In the genomic region with DNA sequence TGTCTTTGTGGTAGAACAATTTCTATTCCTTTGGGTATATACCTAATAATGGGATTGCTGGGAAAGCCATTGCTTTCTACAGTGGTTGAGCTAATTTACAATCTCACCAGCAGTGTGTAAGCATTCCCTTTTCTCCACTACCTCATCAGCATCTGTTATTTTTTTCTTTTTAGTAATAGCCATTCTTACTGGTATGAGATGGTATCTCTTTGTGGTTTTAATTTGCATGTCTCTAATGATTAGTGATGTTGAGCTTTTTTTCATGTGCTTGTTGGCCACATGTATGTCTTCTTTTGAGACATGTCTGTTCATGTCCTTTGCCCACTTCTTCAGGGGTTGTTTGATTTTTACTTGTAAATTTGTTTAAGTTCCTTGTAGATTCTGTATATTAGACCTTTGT, we compare ENCODE assay signal across 7 cellular contexts.
DNase-seq lines count a peak whose midpoint lies in the region; ATAC-seq and TF ChIP-seq lines count a peak whose summit lies in the region.
"Not testable (repeated sequence)": the region's sequence is repeated elsewhere in the genome, so short reads cannot be mapped to it uniquely, and the experiment has no call there.

No MANE protein-coding gene starts in this region.

- H2AFZ ChIP-seq in mammary epithelial cell (ENCODE audit: low read depth, low read length) = peak overlapping the region; percentile 55
- H2AFZ ChIP-seq in mesenchymal stem cell (ENCODE audit: low read depth, low read length) = peak overlapping the region; percentile 14

- H3K18ac ChIP-seq in mesenchymal stem cell (ENCODE audit: low read depth in 1 of 2, low read length in 2 of 2) = not testable (repeated sequence)

- CTCF ChIA-PET in mammary epithelial cell (lab: Charles Lee; ENCODE audit: low non-redundant PET) = interaction anchor here (0.7 kb wide), 1 partner anchor 989 kb away, joined by 3 read pairs; no protein-coding TSS in a partner anchor

- H3K27ac ChIP-seq in mammary epithelial cell (ENCODE audit: insufficient read depth, low read depth, low read length) = peak overlapping the region; percentile 28
- H3K27ac ChIP-seq in mesenchymal stem cell (ENCODE audit: low read length, poor library complexity, severe bottlenecking) = not testable (repeated sequence)

- not testable (repeated sequence) for H2BK120ac ChIP-seq in mesenchymal stem cell (ENCODE audit: low read depth, low read length)

- H3K23ac ChIP-seq in mesenchymal stem cell (ENCODE audit: low read length in 2 of 2) = not testable (repeated sequence)

- H2BK12ac ChIP-seq in mesenchymal stem cell (ENCODE audit: low read length in 2 of 2) = not testable (repeated sequence)

- ATAC-seq in GM18511 (IDR thresholded peaks at IDR 0.05; ENCODE audit: unreplicated experiment) = peak; percentile 51
- ATAC-seq in GM18907 (IDR thresholded peaks at IDR 0.05; ENCODE audit: unreplicated experiment) = peak; percentile 80
- peak; percentile 77 for ATAC-seq in HG02759 (IDR thresholded peaks at IDR 0.05; ENCODE audit: unreplicated experiment)
- peak; percentile 70 for ATAC-seq in HG03378 (IDR thresholded peaks at IDR 0.05; ENCODE audit: unreplicated experiment)

- intact Hi-C loops in mammary epithelial cell (cut with micrococcal nuclease) = not testable (repeated sequence)

- H3K4me3 ChIP-seq in mammary epithelial cell (replicated peaks in 1 of 3; ENCODE audit: insufficient read depth in 1 of 3, low read depth in 2 of 3, low read length in 3 of 3); mesenchymal stem cell (ENCODE audit: insufficient read depth in 1 of 2, low read depth in 1 of 2, low read length in 2 of 2): not testable (repeated sequence)

- H4K20me1 ChIP-seq in mammary epithelial cell (ENCODE audit: insufficient read depth, low read length) = not testable (repeated sequence)

- not testable (repeated sequence) for H4K8ac ChIP-seq in mesenchymal stem cell (ENCODE audit: low read length)

- H3K79me1 ChIP-seq in mesenchymal stem cell (replicated peaks; ENCODE audit: low read length, poor library complexity, severe bottlenecking) = not testable (repeated sequence)

- H3K4me2 ChIP-seq in mammary epithelial cell (ENCODE audit: insufficient read depth, low read depth, low read length); mesenchymal stem cell (ENCODE audit: low read length, poor library complexity, severe bottlenecking): not testable (repeated sequence)

- not testable (repeated sequence) for H3K9ac ChIP-seq in mammary epithelial cell (ENCODE audit: insufficient read depth, low read length); mesenchymal stem cell (ENCODE audit: low read length)

- not testable (repeated sequence) for H3K36me3 ChIP-seq in mammary epithelial cell (ENCODE audit: insufficient read depth, low read length); mesenchymal stem cell (ENCODE audit: control insufficient read depth in 1 of 2, insufficient read depth in 2 of 2, low read depth in 1 of 2, low read length in 2 of 2)

- BruUV-seq in mammary epithelial cell (replicated peaks; lab: Mats Ljungman, UMichigan) = not testable (repeated sequence)

- not testable (repeated sequence) for H3K27me3 ChIP-seq in mammary epithelial cell (ENCODE audit: insufficient read depth, low read length); mesenchymal stem cell (ENCODE audit: control insufficient read depth in 1 of 2, insufficient read depth in 1 of 2, low read length in 2 of 2)

- not testable (repeated sequence) for H4K91ac ChIP-seq in mesenchymal stem cell (ENCODE audit: low read length)

- not testable (repeated sequence) for H3K9me3 ChIP-seq in mammary epithelial cell (replicated peaks; ENCODE audit: insufficient read depth, low read length); mesenchymal stem cell (ENCODE audit: control insufficient read depth, low read length)

- not testable (repeated sequence) for H2BK15ac ChIP-seq in mesenchymal stem cell (ENCODE audit: low read depth, poor library complexity, severe bottlenecking)

- H3K4me1 ChIP-seq in mammary epithelial cell (ENCODE audit: insufficient read depth, low read length); mesenchymal stem cell (ENCODE audit: control insufficient read depth, insufficient read depth, low read depth, low read length): not testable (repeated sequence)

- H3K14ac ChIP-seq in mesenchymal stem cell (ENCODE audit: low read length in 2 of 2) = not testable (repeated sequence)

- DNase-seq in NCI-H526 (lab: John Stamatoyannopoulos, UW) (peak; percentile 71 to 86), mammary epithelial cell (peak; percentile 56)
- DNase-seq in mesenchymal stem cell = not testable (repeated sequence)

- dilution Hi-C loops in mammary epithelial cell (cut with HindIII; ENCODE audit: low sequenced_read_pairs) = not testable (repeated sequence)

- H3K4ac ChIP-seq in mesenchymal stem cell (ENCODE audit: low read depth in 1 of 2, low read length in 2 of 2) = not testable (repeated sequence)

- not testable (repeated sequence) for H2BK5ac ChIP-seq in mesenchymal stem cell (ENCODE audit: low read depth, low read length, poor library complexity, severe bottlenecking)

- H2AK5ac ChIP-seq in mesenchymal stem cell (ENCODE audit: low read length, severe bottlenecking) = not testable (repeated sequence)

- not testable (repeated sequence) for TF ChIP-seq CTCF in mammary epithelial cell (conservative IDR thresholded peaks at IDR 0.05 in 1 of 2, IDR thresholded peaks at IDR 0.05 in 1 of 2; ENCODE audit: extremely low read depth in 1 of 2, insufficient read depth in 1 of 2, low read depth in 1 of 2, low read length in 2 of 2)

- in situ Hi-C loops in mammary epithelial cell (cut with MboI; ENCODE audit: low sequenced_read_pairs in 2 of 2) = not testable (repeated sequence)

- not testable (repeated sequence) for H3K79me2 ChIP-seq in mammary epithelial cell (ENCODE audit: insufficient read depth, low read length)
